ENCODE assay signal across 21 cellular contexts in the genomic region with DNA sequence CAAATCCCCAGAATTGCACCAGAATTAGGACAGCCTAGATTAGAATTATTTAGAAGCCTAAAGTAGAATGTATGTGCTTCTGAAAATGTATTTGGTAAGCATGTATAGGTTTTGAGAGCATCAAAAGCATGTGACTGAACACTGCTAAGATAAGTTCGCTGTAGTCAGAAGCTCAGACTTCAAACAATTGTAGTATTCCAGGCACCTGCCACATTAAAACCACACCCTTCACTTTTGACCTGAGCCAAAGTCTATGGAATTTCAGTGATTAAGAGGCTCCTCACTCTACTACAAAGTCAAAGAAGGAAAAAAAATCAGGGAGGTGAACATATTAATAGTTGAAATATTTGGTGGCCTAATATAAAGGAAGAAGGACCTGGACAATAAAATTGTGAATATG.
"Had no signal": no experiment of that assay in that cellular context is flagged by ENCODE, and none has a peak within 500 bp of the region (broad histone marks: within the 10 kb centered on the region; RNA-seq: fewer than 3 reads in every experiment).

No MANE protein-coding gene starts in this region.

- DNase-seq: activated CD4-positive, alpha-beta T cell treated with anti-CD3 and anti-CD28 coated beads for 48 hours; activated CD8-positive, alpha-beta memory T cell treated with anti-CD3 and anti-CD28 coated beads, Interleukin-2, amount 10 ng/mL, durations not matched to agents 7 days and 5 days; activated CD8-positive, alpha-beta T cell treated with anti-CD3 and anti-CD28 coated beads for 36 hours; activated gamma-delta T cell; activated T-cell treated with anti-CD3 and anti-CD28 coated beads for 4 hours; anterior cingulate cortex; effector CD4-positive, alpha-beta T cell; erythroblast; foreskin keratinocyte; lower lobe of right lung; mesendoderm; naive B cell; nucleus accumbens; right cardiac atrium; stimulated activated CD4-positive, alpha-beta T cell treated with anti-CD3 and anti-CD28 coated beads, Interleukin-2, amount 100 ng/mL, for 24 hours; stomach had no signal

- H3K9ac ChIP-seq: parathyroid adenoma had no signal

- ATAC-seq: activated CD8-positive, alpha-beta memory T cell treated with anti-CD3 and anti-CD28 coated beads, Interleukin-2, amount 10 ng/mL, durations not matched to agents 7 days and 5 days; activated CD8-positive, alpha-beta T cell treated with anti-CD3 and anti-CD28 coated beads for 36 hours; foreskin keratinocyte; lower lobe of right lung; right cardiac atrium; stimulated activated memory B cell treated with anti-CD40 and anti-IgM and Interleukin-4, amounts not matched to agents 10 μg/mL and 1 μg/mL and 100 μg/mL, for 72 hours had no signal

- H3K27me3 ChIP-seq: foreskin keratinocyte, stomach, suprapubic skin, tibial nerve had no signal

- H3K36me3 ChIP-seq: lower lobe of right lung, stomach, suprapubic skin, tibial nerve had no signal

- H3K4me1 ChIP-seq: foreskin keratinocyte, lower lobe of right lung, parathyroid adenoma, suprapubic skin, tibial nerve had no signal

- H3K9me3 ChIP-seq: lower lobe of right lung, stomach, suprapubic skin, tibial nerve had no signal

- H3K4me3 ChIP-seq: lower lobe of right lung, stomach, suprapubic skin, tibial nerve had no signal

- FAIRE-seq: keratinocyte had no signal
